Comparison of ENCODE assay signal across 16 cellular contexts in genomic region chr5:2125163-2125900, GRCh38.
DNase-seq lines count a peak whose midpoint lies in the region; ATAC-seq and TF ChIP-seq lines count a peak whose summit lies in the region.
"Had no signal": no experiment of that assay in that cellular context is flagged by ENCODE, and none has a peak within 500 bp of the region (broad histone marks: within the 10 kb centered on the region; RNA-seq: fewer than 3 reads in every experiment).

No MANE protein-coding gene starts in this region.

- H3K9me3 ChIP-seq in right atrium auricular region (peaks cover 0 to 14% of the 10 kb centered on the region in 2 donors), heart left ventricle (peaks cover 0 to 4% (median 0%) of the 10 kb centered on the region in 12 donors), neural progenitor cell (ENCODE audit: low read depth) (no peaks in the 10 kb centered on the region), Karpas-422 (ENCODE audit: low read length) (no peaks in the 10 kb centered on the region), transverse colon (no peaks in the 10 kb centered on the region)
- H3K9me3 ChIP-seq: HAP-1 had no signal

- intact Hi-C loops in heart left ventricle (cut with DNase I) (no loop called here), transverse colon (cut with DNase I; ENCODE audit: low total_unique reads) (no loop called here)

- DNase-seq in right atrium auricular region (ENCODE audit: low spot score) (peak; percentile 44), heart left ventricle (no peak), neural progenitor cell (ENCODE audit: low spot score) (no peak), cerebellum (ENCODE audit: low spot score) (no peak), Karpas-422 (no peak), transverse colon (no peak)
- DNase-seq in stimulated activated effector memory CD8-positive, alpha-beta T cell treated with anti-CD3 and anti-CD28 coated beads, Interleukin-12 subunit alpha, Interleukin-12 subunit beta, amount 100 ng/mL, for 72 hours (ENCODE audit: low spot score in 2 of 2): no peak
- DNase-seq: AML-193, Calu3, DMS79 treated with DMSO at 0.1 percent for 48 hours, GF-D8 had no signal

- TF ChIP-seq POLR2A in heart left ventricle (IDR thresholded peaks at IDR 0.05): no peak
- TF ChIP-seq POLR2A in transverse colon (IDR thresholded peaks at IDR 0.05): no peak

- H3K9ac ChIP-seq in neural progenitor cell (no peak overlapping the region), Karpas-422 (ENCODE audit: low read length) (no peak overlapping the region)

- no peak overlapping the region for H2AFZ ChIP-seq in neural progenitor cell (replicated peaks)
- H2AFZ ChIP-seq in Karpas-422 (ENCODE audit: low read length): no peak overlapping the region

- H3K27ac ChIP-seq in right atrium auricular region: no peak overlapping the region
- H3K27ac ChIP-seq in heart left ventricle: no peak overlapping the region
- H3K27ac ChIP-seq in neural progenitor cell: no peak overlapping the region
- H3K27ac ChIP-seq in Karpas-422 (ENCODE audit: low read length): no peak overlapping the region
- H3K27ac ChIP-seq in transverse colon: no peak overlapping the region
- H3K27ac ChIP-seq: 22Rv1, A549, HL-60 had no signal

- H3K27me3 ChIP-seq in right atrium auricular region: no peaks in the 10 kb centered on the region
- peaks cover 0 to 23% (median 0%) of the 10 kb centered on the region in 9 donors for H3K27me3 ChIP-seq in heart left ventricle
- H3K27me3 ChIP-seq in neural progenitor cell: no peaks in the 10 kb centered on the region
- no peaks in the 10 kb centered on the region for H3K27me3 ChIP-seq in Karpas-422 (ENCODE audit: low read length)
- no peaks in the 10 kb centered on the region for H3K27me3 ChIP-seq in transverse colon

- H4K20me1 ChIP-seq in neural progenitor cell (ENCODE audit: low read depth): no peaks in the 10 kb centered on the region
- no peaks in the 10 kb centered on the region for H4K20me1 ChIP-seq in Karpas-422 (ENCODE audit: insufficient read depth, low read depth, low read length)

- H3K27me3 Mint-ChIP-seq in neural progenitor cell (ENCODE audit: insufficient read depth, low read depth): peaks cover 16% of the 10 kb centered on the region

- no peak overlapping the region for H3K4me3 Mint-ChIP-seq in neural progenitor cell
- no peak overlapping the region for H3K4me3 Mint-ChIP-seq in stimulated activated effector memory CD8-positive, alpha-beta T cell treated with anti-CD3 and anti-CD28 coated beads, Interleukin-12 subunit alpha, Interleukin-12 subunit beta, amount 100 ng/mL, for 72 hours
- H3K4me3 Mint-ChIP-seq: CD8-positive, alpha-beta T cell had no signal

- no peaks in the 10 kb centered on the region for H3K9me2 ChIP-seq in Karpas-422 (replicated peaks; ENCODE audit: insufficient read depth, low read length)

- H3K27ac Mint-ChIP-seq in neural progenitor cell: peak overlapping the region; percentile 27
- no peak overlapping the region for H3K27ac Mint-ChIP-seq in stimulated activated effector memory CD8-positive, alpha-beta T cell treated with anti-CD3 and anti-CD28 coated beads, Interleukin-12 subunit alpha, Interleukin-12 subunit beta, amount 100 ng/mL, for 72 hours
- H3K27ac Mint-ChIP-seq: CD8-positive, alpha-beta T cell had no signal

- no peak overlapping the region for H3K4me2 ChIP-seq in neural progenitor cell
- no peak overlapping the region for H3K4me2 ChIP-seq in Karpas-422 (ENCODE audit: low read depth, low read length, poor library complexity, severe bottlenecking)
- H3K4me2 ChIP-seq: A549 had no signal

- in situ Hi-C loops in transverse colon (cut with MboI; ENCODE audit: low pct_ligation_motif_present in 1 of 4, low pct_unique_long_range_greater_than_20kb in 1 of 4, low sequenced_read_pairs in 3 of 4): no loop called here

- H3K9me3 Mint-ChIP-seq in neural progenitor cell: peaks cover 10% of the 10 kb centered on the region
- H3K9me3 Mint-ChIP-seq in stimulated activated effector memory CD8-positive, alpha-beta T cell treated with anti-CD3 and anti-CD28 coated beads, Interleukin-12 subunit alpha, Interleukin-12 subunit beta, amount 100 ng/mL, for 72 hours: no peaks in the 10 kb centered on the region

- H3K4me1 ChIP-seq in right atrium auricular region (no peaks in the 10 kb centered on the region), heart left ventricle (peaks cover 0 to 5% (median 0%) of the 10 kb centered on the region in 12 donors), neural progenitor cell (no peaks in the 10 kb centered on the region), Karpas-422 (ENCODE audit: low read length) (no peaks in the 10 kb centered on the region), transverse colon (no peaks in the 10 kb centered on the region)
- H3K4me1 ChIP-seq: A549, HAP-1 had no signal

- TF ChIP-seq CTCF in right atrium auricular region (IDR thresholded peaks at IDR 0.05) (no peak), heart left ventricle (IDR thresholded peaks at IDR 0.05) (no peak), neural progenitor cell (IDR thresholded peaks at IDR 0.05) (no peak), transverse colon (IDR thresholded peaks at IDR 0.05) (no peak)

- no peaks in the 10 kb centered on the region for H3F3A ChIP-seq in neural progenitor cell (ENCODE audit: low read depth)

- whole genome bisulfite sequencing in heart left ventricle, 4 donors: 48 to 51% (median 49%) methylated on average over 8 of the region's 8 CpGs
- 12 to 49% methylated on average over 3 to 8 of the region's 8 CpGs for WGBS in transverse colon (ENCODE audit: low coverage in 1 of 2), 2 donors

- H3K36me3 ChIP-seq in right atrium auricular region: no peaks in the 10 kb centered on the region
- no peaks in the 10 kb centered on the region for H3K36me3 ChIP-seq in heart left ventricle
- H3K36me3 ChIP-seq in neural progenitor cell: no peaks in the 10 kb centered on the region
- H3K36me3 ChIP-seq in Karpas-422 (ENCODE audit: insufficient read depth, low read length): no peaks in the 10 kb centered on the region
- no peaks in the 10 kb centered on the region for H3K36me3 ChIP-seq in transverse colon
- H3K36me3 ChIP-seq: HAP-1 had no signal

- ATAC-seq in heart left ventricle: no peak
- peak; percentile 11 for ATAC-seq in stimulated activated effector memory CD8-positive, alpha-beta T cell treated with anti-CD3 and anti-CD28 coated beads, Interleukin-12 subunit alpha, Interleukin-12 subunit beta, amount 100 ng/mL, for 72 hours
- ATAC-seq: A549; CD8-positive, alpha-beta T cell had no signal

- peaks cover 27% of the 10 kb centered on the region for H3K4me1 Mint-ChIP-seq in neural progenitor cell
- no peaks in the 10 kb centered on the region for H3K4me1 Mint-ChIP-seq in stimulated activated effector memory CD8-positive, alpha-beta T cell treated with anti-CD3 and anti-CD28 coated beads, Interleukin-12 subunit alpha, Interleukin-12 subunit beta, amount 100 ng/mL, for 72 hours

- H3K4me3 ChIP-seq in right atrium auricular region: no peak overlapping the region
- H3K4me3 ChIP-seq in heart left ventricle: no peak overlapping the region
- H3K4me3 ChIP-seq in neural progenitor cell: no peak overlapping the region
- H3K4me3 ChIP-seq in Karpas-422 (ENCODE audit: low read length): no peak overlapping the region
- no peak overlapping the region for H3K4me3 ChIP-seq in transverse colon
- H3K4me3 ChIP-seq: A549, HAP-1 had no signal

- no peaks in the 10 kb centered on the region for H3K79me2 ChIP-seq in neural progenitor cell (ENCODE audit: low read depth)
- no peaks in the 10 kb centered on the region for H3K79me2 ChIP-seq in Karpas-422 (ENCODE audit: low read length)

- TF ChIP-seq EP300 in transverse colon (IDR thresholded peaks at IDR 0.05; ENCODE audit: low read depth): no peak

- H3K36me3 Mint-ChIP-seq in neural progenitor cell: no peaks in the 10 kb centered on the region
- no peaks in the 10 kb centered on the region for H3K36me3 Mint-ChIP-seq in stimulated activated effector memory CD8-positive, alpha-beta T cell treated with anti-CD3 and anti-CD28 coated beads, Interleukin-12 subunit alpha, Interleukin-12 subunit beta, amount 100 ng/mL, for 72 hours
- H3K36me3 Mint-ChIP-seq: CD8-positive, alpha-beta T cell had no signal
